Comparison of ENCODE assay signal across 1 cellular context in the genomic region with DNA sequence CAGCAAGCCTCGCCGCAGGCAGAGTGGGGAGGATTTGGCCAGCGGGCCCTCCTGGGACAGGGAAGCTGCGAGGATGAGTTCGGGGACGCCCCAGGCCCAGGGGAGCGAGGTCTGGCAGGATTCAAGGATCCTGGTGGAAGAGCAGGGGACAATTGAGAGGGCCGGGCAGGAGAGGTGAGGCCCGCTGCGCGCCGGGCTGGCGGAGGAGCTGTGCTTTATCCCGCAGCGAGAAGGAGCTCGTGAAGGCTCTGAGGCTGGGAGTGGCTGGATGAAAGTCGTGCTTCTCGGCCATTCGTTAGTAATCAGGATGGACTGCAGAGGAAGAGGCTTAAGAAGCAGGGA.
TF ChIP-seq lines count a peak whose summit lies in the region.

No MANE protein-coding gene starts in this region.

TF ChIP-seq in K562, 482 proteins besides CTCF, POLR2A, EP300 and RAD21:
- TF ChIP-seq TCF15 (CRISPR knock-in tag; IDR thresholded peaks at IDR 0.05) (no peak), MNT (conservative IDR thresholded peaks at IDR 0.05) (no peak), BRD4 (IDR thresholded peaks at IDR 0.05) (no peak), HLTF (IDR thresholded peaks at IDR 0.05) (no peak)
TF ChIP-seq in K562: peak in this region for 0.
